ENCODE assay signal across 1 cellular context in genomic region chr16:62720651-62721050, GRCh38.
A peak's percentile ranks its signal among the peaks of the same experiment; 100 is the strongest.
TF ChIP-seq lines count a peak whose summit lies in the region.

No MANE protein-coding gene starts in this region.

TF ChIP-seq in HepG2, 621 proteins besides CTCF, POLR2A, EP300 and RAD21 (continued from another document):
- TF ChIP-seq ZBTB40 (IDR thresholded peaks at IDR 0.05) (peak; percentile 89), ZBTB40 (CRISPR knock-in tag; IDR thresholded peaks at IDR 0.05) (no peak), HNRNPH1 (optimal IDR thresholded peaks at IDR 0.05; ENCODE audit: low read depth, low read length) (no peak)
TF ChIP-seq in HepG2: peak in this region for 1.
